In the genomic region with DNA sequence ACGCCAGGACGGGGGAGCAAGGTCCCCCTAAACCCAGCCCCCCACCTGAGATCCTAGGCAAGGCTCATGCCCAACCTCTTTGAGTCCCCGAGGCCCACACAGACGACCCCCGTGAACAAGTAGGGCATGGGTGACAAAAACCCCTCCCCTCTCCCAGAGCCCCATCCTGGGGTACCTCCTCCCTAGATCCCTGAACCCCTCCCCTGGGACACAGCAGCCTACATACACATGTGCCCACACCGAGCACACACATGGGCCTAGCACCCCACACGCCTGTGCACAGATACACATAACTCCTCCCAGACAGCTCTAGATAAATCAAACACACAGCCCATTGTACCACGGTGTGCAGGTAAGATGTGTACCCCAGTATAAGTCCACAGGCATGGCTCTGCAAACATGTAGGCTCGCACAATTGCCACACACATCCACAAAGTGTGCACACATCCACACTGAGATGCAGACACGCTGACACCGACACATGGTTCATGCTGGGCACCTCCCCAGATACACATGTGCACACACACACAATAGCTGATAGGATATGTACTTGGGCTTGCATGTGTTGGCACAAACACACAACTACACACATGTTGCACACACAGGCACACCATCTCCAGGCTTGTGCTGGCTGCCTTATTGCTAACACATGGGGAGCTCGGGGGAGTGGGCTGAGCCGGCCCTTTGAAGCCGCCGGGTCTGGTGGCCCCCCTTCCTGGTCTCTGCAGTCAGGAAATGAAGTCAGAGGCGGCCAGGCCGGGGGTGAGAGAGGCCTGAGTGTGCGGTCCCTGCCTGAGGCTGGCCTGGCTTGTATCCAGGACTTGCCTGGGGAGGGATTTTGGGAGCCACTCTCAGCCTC, we compare ENCODE assay signal across 1 cellular context.
A peak's percentile ranks its signal among the peaks of the same experiment; 100 is the strongest.
TF ChIP-seq lines count a peak whose summit lies in the region.

No MANE protein-coding gene starts in this region.

TF ChIP-seq in HepG2, 621 proteins besides CTCF, POLR2A, EP300 and RAD21 (continued from another document and continues in another):
- TF ChIP-seq ZBTB3 (CRISPR knock-in tag; IDR thresholded peaks at IDR 0.05; ENCODE audit: borderline replicate concordance, low read depth) (no peak), FLYWCH1 (CRISPR knock-in tag; IDR thresholded peaks at IDR 0.05) (no peak), REPIN1 (CRISPR knock-in tag; IDR thresholded peaks at IDR 0.05; ENCODE audit: borderline replicate concordance, low read depth) (no peak), ZNF788 (CRISPR knock-in tag; IDR thresholded peaks at IDR 0.05; ENCODE audit: borderline replicate concordance) (peak; percentile 48; the same call in 1 of the 2 replicates), ZNF766 (CRISPR knock-in tag; IDR thresholded peaks at IDR 0.05; ENCODE audit: borderline replicate concordance) (no peak), EEA1 (CRISPR knock-in tag; IDR thresholded peaks at IDR 0.05; ENCODE audit: borderline replicate concordance) (no peak), ZNF292 (CRISPR knock-in tag; IDR thresholded peaks at IDR 0.05; ENCODE audit: borderline replicate concordance, low read depth) (0 out of 2 replicates have a peak, but pooled peaks have one; percentile 18), ZKSCAN1 (IDR thresholded peaks at IDR 0.05; ENCODE audit: low read length) (no peak), ZNF660 (CRISPR knock-in tag; IDR thresholded peaks at IDR 0.05; ENCODE audit: borderline replicate concordance, low read depth) (no peak), SALL1 (CRISPR knock-in tag; IDR thresholded peaks at IDR 0.05) (peak; percentile 64), POLR2AphosphoS5 (IDR thresholded peaks at IDR 0.05; ENCODE audit: low read depth, low read length) (no peak), ZNF205 (CRISPR knock-in tag; IDR thresholded peaks at IDR 0.05) (no peak), PCBP2 (optimal IDR thresholded peaks at IDR 0.05; ENCODE audit: low read depth, low read length, poor library complexity, severe bottlenecking) (no peak), ZNF672 (CRISPR knock-in tag; IDR thresholded peaks at IDR 0.05) (no peak), NFKBIZ (CRISPR knock-in tag; IDR thresholded peaks at IDR 0.05) (no peak), ZMYM4 (CRISPR knock-in tag; IDR thresholded peaks at IDR 0.05) (no peak), BORCS8-MEF2B (CRISPR knock-in tag; IDR thresholded peaks at IDR 0.05) (no peak), ZNF557 (CRISPR knock-in tag; IDR thresholded peaks at IDR 0.05) (no peak), SRSF4 (IDR thresholded peaks at IDR 0.05; ENCODE audit: low read depth, low read length, poor library complexity, severe bottlenecking) (no peak), GABPA (IDR thresholded peaks at IDR 0.05; ENCODE audit: low read depth, low read length) (no peak), GABPA (CRISPR knock-in tag; IDR thresholded peaks at IDR 0.05; ENCODE audit: low read depth) (peak; percentile 64), MYNN (CRISPR knock-in tag; IDR thresholded peaks at IDR 0.05; ENCODE audit: low read depth) (no peak), NKX3-1 (CRISPR knock-in tag; IDR thresholded peaks at IDR 0.05) (no peak), ZNF670 (CRISPR knock-in tag; IDR thresholded peaks at IDR 0.05; ENCODE audit: borderline replicate concordance) (no peak), TBP (CRISPR knock-in tag; IDR thresholded peaks at IDR 0.05) (no peak), ZNF747 (CRISPR knock-in tag; IDR thresholded peaks at IDR 0.05; ENCODE audit: borderline replicate concordance) (0 out of 2 replicates have a peak, but pooled peaks have one; percentile 40), IKZF1 (IDR thresholded peaks at IDR 0.05) (no peak), HDAC1 (CRISPR knock-in tag; IDR thresholded peaks at IDR 0.05) (peak; percentile 60), ATF1 (CRISPR knock-in tag; IDR thresholded peaks at IDR 0.05) (no peak), CHD4 (IDR thresholded peaks at IDR 0.05; ENCODE audit: borderline replicate concordance, low read length) (no peak), ZNF331 (CRISPR knock-in tag; IDR thresholded peaks at IDR 0.05) (no peak), RAD51 (IDR thresholded peaks at IDR 0.05; ENCODE audit: borderline replicate concordance) (no peak), ZNF441 (CRISPR knock-in tag; IDR thresholded peaks at IDR 0.05; ENCODE audit: borderline replicate concordance) (no peak), ATAD3A (CRISPR knock-in tag; IDR thresholded peaks at IDR 0.05) (no peak), AKAP8 (CRISPR knock-in tag; IDR thresholded peaks at IDR 0.05) (no peak), TEAD3 (CRISPR knock-in tag; optimal IDR thresholded peaks at IDR 0.05; ENCODE audit: borderline replicate concordance) (no peak), MIER2 (CRISPR knock-in tag; IDR thresholded peaks at IDR 0.05) (no peak; the same call in 1 of the 2 replicates), SSRP1 (CRISPR knock-in tag; IDR thresholded peaks at IDR 0.05) (peak; percentile 85; the same call in 1 of the 2 replicates), MED8 (CRISPR knock-in tag; IDR thresholded peaks at IDR 0.05; ENCODE audit: insufficient replicate concordance) (no peak), CHD2 (IDR thresholded peaks at IDR 0.05; ENCODE audit: low read depth, low read length) (no peak), GTF3A (CRISPR knock-in tag; conservative IDR thresholded peaks at IDR 0.05) (no peak), SPEN (CRISPR knock-in tag; IDR thresholded peaks at IDR 0.05; ENCODE audit: low read depth) (no peak; the same call in 1 of the 2 replicates), ZMAT3 (CRISPR knock-in tag; conservative IDR thresholded peaks at IDR 0.05) (no peak), TARDBP (CRISPR knock-in tag; IDR thresholded peaks at IDR 0.05) (0 out of 2 replicates have a peak, but pooled peaks have one; percentile 17), HNRNPUL1 (IDR thresholded peaks at IDR 0.05; ENCODE audit: low read depth, low read length) (no peak), SP1 (IDR thresholded peaks at IDR 0.05) (no peak), SP1 (CRISPR knock-in tag; IDR thresholded peaks at IDR 0.05) (no peak), ZNF775 (CRISPR knock-in tag; IDR thresholded peaks at IDR 0.05; ENCODE audit: borderline replicate concordance) (no peak), RFX5 (IDR thresholded peaks at IDR 0.05; ENCODE audit: low read depth, low read length) (no peak), BHLHE40 (IDR thresholded peaks at IDR 0.05; ENCODE audit: low read length) (no peak), NR2F2 (IDR thresholded peaks at IDR 0.05; ENCODE audit: borderline replicate concordance, low read depth) (no peak), NFE2 (CRISPR knock-in tag; IDR thresholded peaks at IDR 0.05) (no peak)
- TF ChIP-seq, protein P1, sequence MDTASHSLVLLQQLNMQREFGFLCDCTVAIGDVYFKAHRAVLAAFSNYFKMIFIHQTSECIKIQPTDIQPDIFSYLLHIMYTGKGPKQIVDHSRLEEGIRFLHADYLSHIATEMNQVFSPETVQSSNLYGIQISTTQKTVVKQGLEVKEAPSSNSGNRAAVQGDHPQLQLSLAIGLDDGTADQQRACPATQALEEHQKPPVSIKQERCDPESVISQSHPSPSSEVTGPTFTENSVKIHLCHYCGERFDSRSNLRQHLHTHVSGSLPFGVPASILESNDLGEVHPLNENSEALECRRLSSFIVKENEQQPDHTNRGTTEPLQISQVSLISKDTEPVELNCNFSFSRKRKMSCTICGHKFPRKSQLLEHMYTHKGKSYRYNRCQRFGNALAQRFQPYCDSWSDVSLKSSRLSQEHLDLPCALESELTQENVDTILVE (CRISPR knock-in tag; IDR thresholded peaks at IDR 0.05): no peak
- TF ChIP-seq, protein P2, sequence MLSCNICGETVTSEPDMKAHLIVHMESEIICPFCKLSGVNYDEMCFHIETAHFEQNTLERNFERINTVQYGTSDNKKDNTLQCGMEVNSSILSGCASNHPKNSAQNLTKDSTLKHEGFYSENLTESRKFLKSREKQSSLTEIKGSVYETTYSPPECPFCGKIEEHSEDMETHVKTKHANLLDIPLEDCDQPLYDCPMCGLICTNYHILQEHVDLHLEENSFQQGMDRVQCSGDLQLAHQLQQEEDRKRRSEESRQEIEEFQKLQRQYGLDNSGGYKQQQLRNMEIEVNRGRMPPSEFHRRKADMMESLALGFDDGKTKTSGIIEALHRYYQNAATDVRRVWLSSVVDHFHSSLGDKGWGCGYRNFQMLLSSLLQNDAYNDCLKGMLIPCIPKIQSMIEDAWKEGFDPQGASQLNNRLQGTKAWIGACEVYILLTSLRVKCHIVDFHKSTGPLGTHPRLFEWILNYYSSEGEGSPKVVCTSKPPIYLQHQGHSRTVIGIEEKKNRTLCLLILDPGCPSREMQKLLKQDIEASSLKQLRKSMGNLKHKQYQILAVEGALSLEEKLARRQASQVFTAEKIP (CRISPR knock-in tag; IDR thresholded peaks at IDR 0.05; ENCODE audit: borderline replicate concordance): no peak
- TF ChIP-seq, protein P3, sequence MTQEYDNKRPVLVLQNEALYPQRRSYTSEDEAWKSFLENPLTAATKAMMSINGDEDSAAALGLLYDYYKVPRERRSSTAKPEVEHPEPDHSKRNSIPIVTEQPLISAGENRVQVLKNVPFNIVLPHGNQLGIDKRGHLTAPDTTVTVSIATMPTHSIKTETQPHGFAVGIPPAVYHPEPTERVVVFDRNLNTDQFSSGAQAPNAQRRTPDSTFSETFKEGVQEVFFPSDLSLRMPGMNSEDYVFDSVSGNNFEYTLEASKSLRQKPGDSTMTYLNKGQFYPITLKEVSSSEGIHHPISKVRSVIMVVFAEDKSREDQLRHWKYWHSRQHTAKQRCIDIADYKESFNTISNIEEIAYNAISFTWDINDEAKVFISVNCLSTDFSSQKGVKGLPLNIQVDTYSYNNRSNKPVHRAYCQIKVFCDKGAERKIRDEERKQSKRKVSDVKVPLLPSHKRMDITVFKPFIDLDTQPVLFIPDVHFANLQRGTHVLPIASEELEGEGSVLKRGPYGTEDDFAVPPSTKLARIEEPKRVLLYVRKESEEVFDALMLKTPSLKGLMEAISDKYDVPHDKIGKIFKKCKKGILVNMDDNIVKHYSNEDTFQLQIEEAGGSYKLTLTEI (CRISPR knock-in tag; conservative IDR thresholded peaks at IDR 0.05): no peak
- TF ChIP-seq, protein P4, sequence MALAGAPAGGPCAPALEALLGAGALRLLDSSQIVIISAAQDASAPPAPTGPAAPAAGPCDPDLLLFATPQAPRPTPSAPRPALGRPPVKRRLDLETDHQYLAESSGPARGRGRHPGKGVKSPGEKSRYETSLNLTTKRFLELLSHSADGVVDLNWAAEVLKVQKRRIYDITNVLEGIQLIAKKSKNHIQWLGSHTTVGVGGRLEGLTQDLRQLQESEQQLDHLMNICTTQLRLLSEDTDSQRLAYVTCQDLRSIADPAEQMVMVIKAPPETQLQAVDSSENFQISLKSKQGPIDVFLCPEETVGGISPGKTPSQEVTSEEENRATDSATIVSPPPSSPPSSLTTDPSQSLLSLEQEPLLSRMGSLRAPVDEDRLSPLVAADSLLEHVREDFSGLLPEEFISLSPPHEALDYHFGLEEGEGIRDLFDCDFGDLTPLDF (CRISPR knock-in tag; IDR thresholded peaks at IDR 0.05): no peak
- TF ChIP-seq, protein P5, sequence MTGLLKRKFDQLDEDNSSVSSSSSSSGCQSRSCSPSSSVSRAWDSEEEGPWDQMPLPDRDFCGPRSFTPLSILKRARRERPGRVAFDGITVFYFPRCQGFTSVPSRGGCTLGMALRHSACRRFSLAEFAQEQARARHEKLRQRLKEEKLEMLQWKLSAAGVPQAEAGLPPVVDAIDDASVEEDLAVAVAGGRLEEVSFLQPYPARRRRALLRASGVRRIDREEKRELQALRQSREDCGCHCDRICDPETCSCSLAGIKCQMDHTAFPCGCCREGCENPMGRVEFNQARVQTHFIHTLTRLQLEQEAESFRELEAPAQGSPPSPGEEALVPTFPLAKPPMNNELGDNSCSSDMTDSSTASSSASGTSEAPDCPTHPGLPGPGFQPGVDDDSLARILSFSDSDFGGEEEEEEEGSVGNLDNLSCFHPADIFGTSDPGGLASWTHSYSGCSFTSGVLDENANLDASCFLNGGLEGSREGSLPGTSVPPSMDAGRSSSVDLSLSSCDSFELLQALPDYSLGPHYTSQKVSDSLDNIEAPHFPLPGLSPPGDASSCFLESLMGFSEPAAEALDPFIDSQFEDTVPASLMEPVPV (CRISPR knock-in tag; IDR thresholded peaks at IDR 0.05): no peak
- TF ChIP-seq, protein P6, sequence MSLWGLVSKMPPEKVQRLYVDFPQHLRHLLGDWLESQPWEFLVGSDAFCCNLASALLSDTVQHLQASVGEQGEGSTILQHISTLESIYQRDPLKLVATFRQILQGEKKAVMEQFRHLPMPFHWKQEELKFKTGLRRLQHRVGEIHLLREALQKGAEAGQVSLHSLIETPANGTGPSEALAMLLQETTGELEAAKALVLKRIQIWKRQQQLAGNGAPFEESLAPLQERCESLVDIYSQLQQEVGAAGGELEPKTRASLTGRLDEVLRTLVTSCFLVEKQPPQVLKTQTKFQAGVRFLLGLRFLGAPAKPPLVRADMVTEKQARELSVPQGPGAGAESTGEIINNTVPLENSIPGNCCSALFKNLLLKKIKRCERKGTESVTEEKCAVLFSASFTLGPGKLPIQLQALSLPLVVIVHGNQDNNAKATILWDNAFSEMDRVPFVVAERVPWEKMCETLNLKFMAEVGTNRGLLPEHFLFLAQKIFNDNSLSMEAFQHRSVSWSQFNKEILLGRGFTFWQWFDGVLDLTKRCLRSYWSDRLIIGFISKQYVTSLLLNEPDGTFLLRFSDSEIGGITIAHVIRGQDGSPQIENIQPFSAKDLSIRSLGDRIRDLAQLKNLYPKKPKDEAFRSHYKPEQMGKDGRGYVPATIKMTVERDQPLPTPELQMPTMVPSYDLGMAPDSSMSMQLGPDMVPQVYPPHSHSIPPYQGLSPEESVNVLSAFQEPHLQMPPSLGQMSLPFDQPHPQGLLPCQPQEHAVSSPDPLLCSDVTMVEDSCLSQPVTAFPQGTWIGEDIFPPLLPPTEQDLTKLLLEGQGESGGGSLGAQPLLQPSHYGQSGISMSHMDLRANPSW (CRISPR knock-in tag; IDR thresholded peaks at IDR 0.05; ENCODE audit: borderline replicate concordance): no peak
- TF ChIP-seq, protein P7, sequence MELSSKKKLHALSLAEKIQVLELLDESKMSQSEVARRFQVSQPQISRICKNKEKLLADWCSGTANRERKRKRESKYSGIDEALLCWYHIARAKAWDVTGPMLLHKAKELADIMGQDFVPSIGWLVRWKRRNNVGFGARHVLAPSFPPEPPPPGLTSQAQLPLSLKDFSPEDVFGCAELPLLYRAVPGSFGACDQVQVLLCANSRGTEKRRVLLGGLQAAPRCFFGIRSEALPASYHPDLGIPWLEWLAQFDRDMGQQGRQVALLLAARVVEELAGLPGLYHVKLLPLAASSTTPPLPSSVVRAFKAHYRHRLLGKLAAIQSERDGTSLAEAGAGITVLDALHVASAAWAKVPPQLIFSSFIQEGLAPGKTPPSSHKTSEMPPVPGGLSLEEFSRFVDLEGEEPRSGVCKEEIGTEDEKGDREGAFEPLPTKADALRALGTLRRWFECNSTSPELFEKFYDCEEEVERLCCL (CRISPR knock-in tag; IDR thresholded peaks at IDR 0.05; ENCODE audit: borderline replicate concordance): no peak
- TF ChIP-seq, protein P8, sequence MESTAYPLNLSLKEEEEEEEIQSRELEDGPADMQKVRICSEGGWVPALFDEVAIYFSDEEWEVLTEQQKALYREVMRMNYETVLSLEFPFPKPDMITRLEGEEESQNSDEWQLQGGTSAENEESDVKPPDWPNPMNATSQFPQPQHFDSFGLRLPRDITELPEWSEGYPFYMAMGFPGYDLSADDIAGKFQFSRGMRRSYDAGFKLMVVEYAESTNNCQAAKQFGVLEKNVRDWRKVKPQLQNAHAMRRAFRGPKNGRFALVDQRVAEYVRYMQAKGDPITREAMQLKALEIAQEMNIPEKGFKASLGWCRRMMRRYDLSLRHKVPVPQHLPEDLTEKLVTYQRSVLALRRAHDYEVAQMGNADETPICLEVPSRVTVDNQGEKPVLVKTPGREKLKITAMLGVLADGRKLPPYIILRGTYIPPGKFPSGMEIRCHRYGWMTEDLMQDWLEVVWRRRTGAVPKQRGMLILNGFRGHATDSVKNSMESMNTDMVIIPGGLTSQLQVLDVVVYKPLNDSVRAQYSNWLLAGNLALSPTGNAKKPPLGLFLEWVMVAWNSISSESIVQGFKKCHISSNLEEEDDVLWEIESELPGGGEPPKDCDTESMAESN (CRISPR knock-in tag; conservative IDR thresholded peaks at IDR 0.05): no peak
